Comparison of ENCODE assay signal across 18 cellular contexts in the genomic region with DNA sequence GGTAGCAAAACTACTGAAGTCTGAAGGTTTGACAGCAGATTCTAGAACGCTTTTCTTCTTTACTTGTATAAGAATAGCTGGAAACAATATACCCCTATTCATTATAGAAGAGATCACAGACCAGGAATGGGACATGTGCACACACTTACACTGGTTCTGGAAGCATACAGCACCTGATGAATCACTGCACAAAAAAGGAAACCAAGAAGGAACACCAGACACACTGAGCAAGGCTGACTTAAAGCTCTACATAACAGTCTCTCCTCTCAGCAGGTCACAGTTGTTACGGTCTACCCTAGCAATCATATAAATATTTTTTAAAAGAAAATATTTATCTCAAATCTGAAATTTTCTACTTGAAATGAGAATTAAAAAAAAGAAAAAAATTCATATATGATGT. TPM values are rescaled to one million over a fixed set of nuclear protein-coding genes. Genes with fewer than 3 reads are reported as not detected.
A peak's percentile ranks its signal among the peaks of the same experiment; 100 is the strongest.
DNase-seq lines count a peak whose midpoint lies in the region; ATAC-seq, FAIRE-seq and TF ChIP-seq lines count a peak whose summit lies in the region.
"Had no signal": no experiment of that assay in that cellular context is flagged by ENCODE, and none has a peak within 500 bp of the region (broad histone marks: within the 10 kb centered on the region; RNA-seq: fewer than 3 reads in every experiment).

No MANE protein-coding gene starts in this region.

- peak overlapping the region; percentile 60 for H3K27ac Mint-ChIP-seq in memory B cell
- H3K27ac Mint-ChIP-seq: activated naive CD4-positive, alpha-beta T cell treated with anti-CD3 and anti-CD28 coated beads, Interleukin-2, amount 10 ng/mL, durations not matched to agents 7 days and 5 days had no signal

- H3K4me3 ChIP-seq in choroid plexus epithelial cell (ENCODE audit: low read depth, low read length) (no peak overlapping the region), MG63 (no peak overlapping the region)
- H3K4me3 ChIP-seq: BLaER1, coronary artery, prostate gland had no signal

- no peaks in the 10 kb centered on the region for H3K9me3 ChIP-seq in MG63
- H3K9me3 ChIP-seq: BLaER1, prostate gland had no signal

- no peak overlapping the region for H3K4me3 Mint-ChIP-seq in memory B cell
- H3K4me3 Mint-ChIP-seq: activated naive CD4-positive, alpha-beta T cell treated with anti-CD3 and anti-CD28 coated beads, Interleukin-2, amount 10 ng/mL, durations not matched to agents 7 days and 5 days; WTC11 had no signal

- no peaks in the 10 kb centered on the region for H3K27me3 Mint-ChIP-seq in memory B cell
- H3K27me3 Mint-ChIP-seq: activated naive CD4-positive, alpha-beta T cell treated with anti-CD3 and anti-CD28 coated beads, Interleukin-2, amount 10 ng/mL, durations not matched to agents 7 days and 5 days had no signal

- peaks cover 62% of the 10 kb centered on the region for H3K4me1 Mint-ChIP-seq in memory B cell
- H3K4me1 Mint-ChIP-seq: activated naive CD4-positive, alpha-beta T cell treated with anti-CD3 and anti-CD28 coated beads, Interleukin-2, amount 10 ng/mL, durations not matched to agents 7 days and 5 days had no signal

- peaks cover 13% of the 10 kb centered on the region for H3K36me3 Mint-ChIP-seq in memory B cell
- H3K36me3 Mint-ChIP-seq: WTC11 had no signal

- no peaks in the 10 kb centered on the region for H3K27me3 ChIP-seq in MG63
- H3K27me3 ChIP-seq: BLaER1 had no signal

- no peak for TF ChIP-seq CTCF in choroid plexus epithelial cell (conservative IDR thresholded peaks at IDR 0.05; ENCODE audit: low read depth, low read length)

- ATAC-seq in memory B cell (ENCODE audit: low read depth) (no peak), HG03025 (IDR thresholded peaks at IDR 0.05; ENCODE audit: low FRiP score, unreplicated experiment) (no peak)
- ATAC-seq: WTC11 had no signal

- no peaks in the 10 kb centered on the region for H3K36me3 ChIP-seq in MG63
- H3K36me3 ChIP-seq: BLaER1, prostate gland had no signal

- DNase-seq in AG20443 (ENCODE audit: low spot score) (peak; percentile 38), M059J (ENCODE audit: low read depth) (peak; percentile 51), choroid plexus epithelial cell (ENCODE audit: low read depth) (peak; percentile 70), memory B cell (ENCODE audit: low spot score in 2 of 2) (no peak), dedifferentiated amniotic fluid mesenchymal stem cell (ENCODE audit: extremely low spot score) (no peak), MG63 (no peak), urothelium cell line (ENCODE audit: low spot score) (no peak)
- DNase-seq: activated naive CD4-positive, alpha-beta T cell treated with anti-CD3 and anti-CD28 coated beads, Interleukin-2, amount 10 ng/mL, durations not matched to agents 7 days and 5 days; DMS79 treated with DMSO at 0.1 percent for 48 hours; kidney; NCI-H82; stimulated activated CD4-positive, alpha-beta T cell treated with anti-CD3 and anti-CD28 coated beads, Interleukin-1b, Interleukin-23, amount 100 ng/mL, for 48 hours had no signal

- no peak for FAIRE-seq in urothelium cell line (lab: Jason Lieb, UNC)
- FAIRE-seq: GM12892, kidney had no signal

- no peaks in the 10 kb centered on the region for H3K9me3 Mint-ChIP-seq in memory B cell
- H3K9me3 Mint-ChIP-seq: activated naive CD4-positive, alpha-beta T cell treated with anti-CD3 and anti-CD28 coated beads, Interleukin-2, amount 10 ng/mL, durations not matched to agents 7 days and 5 days; WTC11 had no signal

RNA-seq across cellular contexts. Expression of a gene that starts 13.5 kb away (rescaled TPM):
- 27.6 and 36.4 TPM in 2 replicates for total RNA-seq in M059J (2014; rRNA removed; shearing (Covaris generic))
- total RNA-seq in MG63 (2014; rRNA removed; shearing (Covaris generic); ENCODE audit: low replicate concordance): 14.3 and 22.4 TPM in 2 replicates

Comparison
In these comparisons a context has a peak if more than half of its experiments do, and no peak if none do; other contexts are left out.
1. DNase-seq: peak in AG20443 (single experiment), M059J (single experiment) and choroid plexus epithelial cell (single experiment); none in memory B cell (0 of 2), dedifferentiated amniotic fluid mesenchymal stem cell (single experiment), MG63 (single experiment) and urothelium cell line (single experiment).